19 cellular contexts compared by ENCODE assay signal in genomic region chr5:31086839-31087415, GRCh38.
A peak's percentile ranks its signal among the peaks of the same experiment; 100 is the strongest.
DNase-seq lines count a peak whose midpoint lies in the region; ATAC-seq and TF ChIP-seq lines count a peak whose summit lies in the region.
"Had no signal": no experiment of that assay in that cellular context is flagged by ENCODE, and none has a peak within 500 bp of the region (broad histone marks: within the 10 kb centered on the region; RNA-seq: fewer than 3 reads in every experiment).

No MANE protein-coding gene starts in this region.

- POLR2A ChIA-PET in WTC11 (lab: Charles Lee) = no interaction called here
- POLR2A ChIA-PET in MCF 10A (lab: Yijun Ruan, JAX) = no interaction called here

- H3K27ac Mint-ChIP-seq in WTC11 (0 out of 2 replicates have a peak overlapping the region, but pooled peaks have one; percentile 24), MCF 10A (ENCODE audit: low read depth, unreplicated experiment) (no peak overlapping the region)
- H3K27ac Mint-ChIP-seq: CD4-positive, CD25-positive, alpha-beta regulatory T cell had no signal

- TF ChIP-seq CTCF in WTC11 (IDR thresholded peaks at IDR 0.05) (no peak), MCF 10A (IDR thresholded peaks at IDR 0.05; ENCODE audit: unreplicated experiment) (no peak)

- BruUV-seq in MCF 10A (replicated peaks; lab: Mats Ljungman, UMichigan) = no TSS peak

- intact Hi-C loops in MCF 10A (cut with micrococcal nuclease) (no loop called here), Right ventricle myocardium superior (cut with DNase I) (no loop called here)

- CTCF ChIA-PET in WTC11 (lab: Charles Lee) (no interaction called here), MCF 10A (lab: Yijun Ruan, JAX) (interaction anchor here (0.5 to 0.7 kb wide), 3 partner anchors 145 to 679 kb away, joined by 3 read pairs; no protein-coding TSS in a partner anchor)

- no peak overlapping the region for H3K4me3 Mint-ChIP-seq in WTC11
- no peak overlapping the region for H3K4me3 Mint-ChIP-seq in MCF 10A (ENCODE audit: unreplicated experiment)
- H3K4me3 Mint-ChIP-seq: CD4-positive, CD25-positive, alpha-beta regulatory T cell had no signal

- H3K36me3 Mint-ChIP-seq in WTC11 (no peaks in the 10 kb centered on the region), MCF 10A (ENCODE audit: insufficient read depth, unreplicated experiment) (no peaks in the 10 kb centered on the region)
- H3K36me3 Mint-ChIP-seq: CD4-positive, CD25-positive, alpha-beta regulatory T cell had no signal

- H3K9me3 Mint-ChIP-seq in WTC11 (no peaks in the 10 kb centered on the region), MCF 10A (ENCODE audit: unreplicated experiment) (no peaks in the 10 kb centered on the region)

- ATAC-seq in WTC11 (no peak), Right ventricle myocardium superior (ENCODE audit: poor library complexity) (no peak)

- H3K4me1 Mint-ChIP-seq in WTC11 = peaks cover 9% of the 10 kb centered on the region
- H3K4me1 Mint-ChIP-seq in MCF 10A (ENCODE audit: insufficient read depth, unreplicated experiment) = no peaks in the 10 kb centered on the region

- DNase-seq in NCI-H524 (lab: John Stamatoyannopoulos, UW) (peak; percentile 12 to 55), WTC11 (ENCODE audit: low spot score) (no peak), left kidney (ENCODE audit: low read depth, low spot score) (peak; percentile 20), midbrain (lab: John Stamatoyannopoulos, UW) (no peak), mesenteric fat pad (ENCODE audit: low spot score) (no peak), MCF 10A (ENCODE audit: unreplicated experiment) (no peak), Right ventricle myocardium superior (no peak)
- DNase-seq: CD4-positive, CD25-positive, alpha-beta regulatory T cell; DMS 273 treated with DMSO at 0.1 percent for 48 hours; DMS79 treated with DMSO at 0.1 percent for 48 hours; HCEC 1CT; Kasumi-1; MM.1S; NCI-H1048; NCI-H1436; NCI-H187 treated with DMSO at 0.1 percent for 48 hours; NCI-H2107; NCI-H774; Peyer's patch had no signal

- H3K27me3 Mint-ChIP-seq in WTC11 (ENCODE audit: low read depth) = no peaks in the 10 kb centered on the region; the same call in 1 of the 2 replicates
- H3K27me3 Mint-ChIP-seq in MCF 10A (ENCODE audit: insufficient read depth, unreplicated experiment) = no peaks in the 10 kb centered on the region
- H3K27me3 Mint-ChIP-seq: CD4-positive, CD25-positive, alpha-beta regulatory T cell had no signal

TF ChIP-seq in WTC11, 78 proteins besides CTCF, POLR2A, EP300 and RAD21:
- TF ChIP-seq EMX1 (CRISPR knock-in tag; IDR thresholded peaks at IDR 0.05) (no peak), ESRRA (CRISPR knock-in tag; IDR thresholded peaks at IDR 0.05; ENCODE audit: borderline replicate concordance) (no peak), AR (CRISPR knock-in tag; IDR thresholded peaks at IDR 0.05) (no peak), ZNF416 (CRISPR knock-in tag; IDR thresholded peaks at IDR 0.05) (no peak), CBFB (CRISPR knock-in tag; IDR thresholded peaks at IDR 0.05; ENCODE audit: low read depth) (no peak), CREB1 (CRISPR knock-in tag; IDR thresholded peaks at IDR 0.05) (no peak), NR2C2 (CRISPR knock-in tag; IDR thresholded peaks at IDR 0.05) (no peak), SOX15 (CRISPR knock-in tag; IDR thresholded peaks at IDR 0.05) (no peak), MXD4 (CRISPR knock-in tag; IDR thresholded peaks at IDR 0.05; ENCODE audit: borderline replicate concordance) (no peak), RELA (CRISPR knock-in tag; IDR thresholded peaks at IDR 0.05; ENCODE audit: borderline replicate concordance) (no peak), PREB (CRISPR knock-in tag; IDR thresholded peaks at IDR 0.05; ENCODE audit: borderline replicate concordance) (no peak), ZNF396 (CRISPR knock-in tag; IDR thresholded peaks at IDR 0.05; ENCODE audit: borderline replicate concordance) (no peak), FOXJ3 (CRISPR knock-in tag; IDR thresholded peaks at IDR 0.05; ENCODE audit: borderline replicate concordance) (no peak), ZBTB21 (CRISPR knock-in tag; IDR thresholded peaks at IDR 0.05; ENCODE audit: borderline replicate concordance) (no peak), NFE2L1 (CRISPR knock-in tag; IDR thresholded peaks at IDR 0.05) (no peak)
- TF ChIP-seq, protein P1, sequence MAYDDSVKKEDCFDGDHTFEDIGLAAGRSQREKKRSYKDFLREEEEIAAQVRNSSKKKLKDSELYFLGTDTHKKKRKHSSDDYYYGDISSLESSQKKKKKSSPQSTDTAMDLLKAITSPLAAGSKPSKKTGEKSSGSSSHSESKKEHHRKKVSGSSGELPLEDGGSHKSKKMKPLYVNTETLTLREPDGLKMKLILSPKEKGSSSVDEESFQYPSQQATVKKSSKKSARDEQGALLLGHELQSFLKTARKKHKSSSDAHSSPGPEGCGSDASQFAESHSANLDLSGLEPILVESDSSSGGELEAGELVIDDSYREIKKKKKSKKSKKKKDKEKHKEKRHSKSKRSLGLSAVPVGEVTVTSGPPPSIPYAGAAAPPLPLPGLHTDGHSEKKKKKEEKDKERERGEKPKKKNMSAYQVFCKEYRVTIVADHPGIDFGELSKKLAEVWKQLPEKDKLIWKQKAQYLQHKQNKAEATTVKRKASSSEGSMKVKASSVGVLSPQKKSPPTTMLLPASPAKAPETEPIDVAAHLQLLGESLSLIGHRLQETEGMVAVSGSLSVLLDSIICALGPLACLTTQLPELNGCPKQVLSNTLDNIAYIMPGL (CRISPR knock-in tag; IDR thresholded peaks at IDR 0.05) = no peak
- TF ChIP-seq, protein P2, sequence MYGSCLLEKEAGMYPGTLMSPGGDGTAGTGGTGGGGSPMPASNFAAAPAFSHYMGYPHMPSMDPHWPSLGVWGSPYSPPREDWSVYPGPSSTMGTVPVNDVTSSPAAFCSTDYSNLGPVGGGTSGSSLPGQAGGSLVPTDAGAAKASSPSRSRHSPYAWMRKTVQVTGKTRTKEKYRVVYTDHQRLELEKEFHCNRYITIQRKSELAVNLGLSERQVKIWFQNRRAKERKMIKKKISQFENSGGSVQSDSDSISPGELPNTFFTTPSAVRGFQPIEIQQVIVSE (CRISPR knock-in tag; IDR thresholded peaks at IDR 0.05; ENCODE audit: borderline replicate concordance) = no peak
- TF ChIP-seq, protein P3, sequence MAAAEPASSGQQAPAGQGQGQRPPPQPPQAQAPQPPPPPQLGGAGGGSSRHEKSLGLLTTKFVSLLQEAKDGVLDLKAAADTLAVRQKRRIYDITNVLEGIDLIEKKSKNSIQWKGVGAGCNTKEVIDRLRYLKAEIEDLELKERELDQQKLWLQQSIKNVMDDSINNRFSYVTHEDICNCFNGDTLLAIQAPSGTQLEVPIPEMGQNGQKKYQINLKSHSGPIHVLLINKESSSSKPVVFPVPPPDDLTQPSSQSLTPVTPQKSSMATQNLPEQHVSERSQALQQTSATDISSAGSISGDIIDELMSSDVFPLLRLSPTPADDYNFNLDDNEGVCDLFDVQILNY (CRISPR knock-in tag; IDR thresholded peaks at IDR 0.05) = no peak
- TF ChIP-seq, protein P4, sequence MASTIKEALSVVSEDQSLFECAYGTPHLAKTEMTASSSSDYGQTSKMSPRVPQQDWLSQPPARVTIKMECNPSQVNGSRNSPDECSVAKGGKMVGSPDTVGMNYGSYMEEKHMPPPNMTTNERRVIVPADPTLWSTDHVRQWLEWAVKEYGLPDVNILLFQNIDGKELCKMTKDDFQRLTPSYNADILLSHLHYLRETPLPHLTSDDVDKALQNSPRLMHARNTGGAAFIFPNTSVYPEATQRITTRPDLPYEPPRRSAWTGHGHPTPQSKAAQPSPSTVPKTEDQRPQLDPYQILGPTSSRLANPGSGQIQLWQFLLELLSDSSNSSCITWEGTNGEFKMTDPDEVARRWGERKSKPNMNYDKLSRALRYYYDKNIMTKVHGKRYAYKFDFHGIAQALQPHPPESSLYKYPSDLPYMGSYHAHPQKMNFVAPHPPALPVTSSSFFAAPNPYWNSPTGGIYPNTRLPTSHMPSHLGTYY (CRISPR knock-in tag; IDR thresholded peaks at IDR 0.05) = no peak

Comparison
In these comparisons a context has a peak if more than half of its experiments do, and no peak if none do; other contexts are left out.
1. DNase-seq: peak in NCI-H524 (2 of 2) and left kidney (single experiment); none in WTC11 (single experiment), midbrain (single experiment), mesenteric fat pad (single experiment), MCF 10A (single experiment) and Right ventricle myocardium superior (single experiment).